Comparison of ENCODE assay signal across 38 cellular contexts in the genomic region with DNA sequence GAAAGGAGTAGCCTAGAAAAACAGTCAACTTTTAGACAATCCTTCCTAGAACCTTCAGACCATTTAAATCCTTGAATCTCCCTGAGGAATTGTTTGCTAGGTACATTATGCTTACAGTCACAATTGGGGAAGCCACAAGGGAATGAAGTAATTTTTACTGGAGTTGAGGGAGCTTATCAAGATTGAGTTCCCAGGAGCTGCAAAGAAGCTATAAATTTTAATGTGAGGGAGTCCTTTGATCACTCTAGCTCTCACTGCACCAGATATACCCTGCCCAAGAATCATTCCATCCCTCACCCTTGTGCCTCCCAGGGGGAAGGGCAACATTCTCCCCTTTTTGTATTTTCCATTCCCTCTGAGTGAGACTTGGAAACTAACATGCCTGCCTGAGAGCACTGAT. TPM values are rescaled to one million over a fixed set of nuclear protein-coding genes. Genes with fewer than 3 reads are reported as not detected.
"Had no signal": no experiment of that assay in that cellular context is flagged by ENCODE, and none has a peak within 500 bp of the region (broad histone marks: within the 10 kb centered on the region; RNA-seq: fewer than 3 reads in every experiment).

No MANE protein-coding gene starts in this region.

- H3K36me3 ChIP-seq: ascending aorta, cardiac muscle cell had no signal

- H3K4me3 ChIP-seq: ascending aorta, cardiac muscle cell had no signal

- H3K36me3 Mint-ChIP-seq: activated CD8-positive, alpha-beta memory T cell treated with anti-CD3 and anti-CD28 coated beads, Interleukin-2, amount 10 ng/mL, durations not matched to agents 7 days and 5 days; activated naive CD8-positive, alpha-beta T cell; activated naive CD8-positive, alpha-beta T cell treated with anti-CD3 and anti-CD28 coated beads, Interleukin-2, amount 10 ng/mL, durations not matched to agents 7 days and 5 days; brain had no signal

- H3K27ac Mint-ChIP-seq: activated B cell treated with CpG ODN at 0.5 μM for 24 hours; activated CD4-positive, alpha-beta memory T cell treated with anti-CD3 and anti-CD28 coated beads, Interleukin-2, amount 10 ng/mL, durations not matched to agents 7 days and 5 days; activated CD4-positive, alpha-beta T cell treated with anti-CD3 and anti-CD28 coated beads for 36 hours; activated CD4-positive, alpha-beta T cell treated with anti-CD3 and anti-CD28 coated beads, Interleukin-2, amount 10 ng/mL, durations not matched to agents 7 days and 5 days; activated CD8-positive, alpha-beta memory T cell treated with anti-CD3 and anti-CD28 coated beads, Interleukin-2, amount 10 ng/mL, durations not matched to agents 7 days and 5 days; activated CD8-positive, alpha-beta T cell treated with anti-CD3 and anti-CD28 coated beads, Interleukin-2, amount 10 ng/mL, durations not matched to agents 7 days and 5 days; activated naive CD4-positive, alpha-beta T cell treated with anti-CD3 and anti-CD28 coated beads for 36 hours; activated naive CD8-positive, alpha-beta T cell; activated naive CD8-positive, alpha-beta T cell treated with anti-CD3 and anti-CD28 coated beads, Interleukin-2, amount 10 ng/mL, durations not matched to agents 7 days and 5 days; activated naive CD8-positive, alpha-beta T cell treated with anti-CD3 and anti-CD28 coated beads, Interleukin-2, amount 50 U/mL, for 24 hours; activated T-cell treated with anti-CD3 and anti-CD28 coated beads, Interleukin-2, amount 50 U/mL, for 24 hours; activated T-helper 2 cell treated with anti-CD3 and anti-CD28 coated beads, Interferon-gamma antibody, Interleukin-2, Interleukin-4, amounts not matched to agents 10 μg/mL and 5 μg/mL and 100 μg/mL, durations not matched to agents 14 hours and 24 hours and 36 hours; brain; T-helper 1 cell treated with Interleukin-12 subunit alpha and Interleukin-12 subunit beta and Interleukin-4 antibody, amounts not matched to agents 30 μg/mL and 1 μg/mL, for 36 hours; T-helper 2 cell treated with Interferon-gamma antibody and Interleukin-4, amounts not matched to agents 5 μg/mL and 100 μg/mL, for 36 hours had no signal

- H3K4me1 Mint-ChIP-seq: activated B cell treated with CpG ODN at 0.5 μM for 24 hours; activated CD4-positive, alpha-beta memory T cell treated with anti-CD3 and anti-CD28 coated beads, Interleukin-2, amount 10 ng/mL, durations not matched to agents 7 days and 5 days; activated CD4-positive, alpha-beta T cell treated with anti-CD3 and anti-CD28 coated beads for 36 hours; activated CD4-positive, alpha-beta T cell treated with anti-CD3 and anti-CD28 coated beads, Interleukin-2, amount 10 ng/mL, durations not matched to agents 7 days and 5 days; activated CD8-positive, alpha-beta memory T cell treated with anti-CD3 and anti-CD28 coated beads, Interleukin-2, amount 10 ng/mL, durations not matched to agents 7 days and 5 days; activated naive CD8-positive, alpha-beta T cell treated with anti-CD3 and anti-CD28 coated beads, Interleukin-2, amount 10 ng/mL, durations not matched to agents 7 days and 5 days; activated naive CD8-positive, alpha-beta T cell treated with anti-CD3 and anti-CD28 coated beads, Interleukin-2, amount 50 U/mL, for 24 hours; brain; central memory CD8-positive, alpha-beta T cell had no signal

- H3K27me3 ChIP-seq: ascending aorta had no signal

- H3K9me3 ChIP-seq: ascending aorta had no signal

- H3K4me1 ChIP-seq: ascending aorta had no signal

- H3K4me3 Mint-ChIP-seq: activated B cell treated with CpG ODN at 0.5 μM for 24 hours; activated CD4-positive, alpha-beta memory T cell treated with anti-CD3 and anti-CD28 coated beads, Interleukin-2, amount 10 ng/mL, durations not matched to agents 7 days and 5 days; activated CD4-positive, alpha-beta T cell treated with anti-CD3 and anti-CD28 coated beads for 36 hours; activated CD4-positive, alpha-beta T cell treated with anti-CD3 and anti-CD28 coated beads, Interleukin-2, amount 10 ng/mL, durations not matched to agents 7 days and 5 days; activated CD8-positive, alpha-beta memory T cell treated with anti-CD3 and anti-CD28 coated beads, Interleukin-2, amount 10 ng/mL, durations not matched to agents 7 days and 5 days; activated CD8-positive, alpha-beta T cell treated with anti-CD3 and anti-CD28 coated beads, Interleukin-2, amount 10 ng/mL, durations not matched to agents 7 days and 5 days; activated naive CD4-positive, alpha-beta T cell treated with anti-CD3 and anti-CD28 coated beads for 36 hours; activated naive CD8-positive, alpha-beta T cell; activated naive CD8-positive, alpha-beta T cell treated with anti-CD3 and anti-CD28 coated beads, Interleukin-2, amount 10 ng/mL, durations not matched to agents 7 days and 5 days; activated naive CD8-positive, alpha-beta T cell treated with anti-CD3 and anti-CD28 coated beads, Interleukin-2, amount 50 U/mL, for 24 hours; activated T-cell treated with anti-CD3 and anti-CD28 coated beads, Interleukin-2, amount 50 U/mL, for 24 hours; brain; central memory CD8-positive, alpha-beta T cell; T-helper 1 cell treated with Interleukin-12 subunit alpha and Interleukin-12 subunit beta and Interleukin-4 antibody, amounts not matched to agents 30 μg/mL and 1 μg/mL, for 36 hours; T-helper 2 cell treated with Interferon-gamma antibody and Interleukin-4, amounts not matched to agents 5 μg/mL and 100 μg/mL, for 36 hours had no signal

- H3K27ac ChIP-seq: ascending aorta, cardiac muscle cell, VCaP had no signal

- H3K9me3 Mint-ChIP-seq: activated B cell treated with CpG ODN at 0.5 μM for 24 hours; activated CD4-positive, alpha-beta memory T cell treated with anti-CD3 and anti-CD28 coated beads, Interleukin-2, amount 10 ng/mL, durations not matched to agents 7 days and 5 days; activated CD4-positive, alpha-beta T cell treated with anti-CD3 and anti-CD28 coated beads, Interleukin-2, amount 10 ng/mL, durations not matched to agents 7 days and 5 days; activated naive CD4-positive, alpha-beta T cell treated with anti-CD3 and anti-CD28 coated beads for 36 hours; activated naive CD8-positive, alpha-beta T cell treated with anti-CD3 and anti-CD28 coated beads, Interleukin-2, amount 10 ng/mL, durations not matched to agents 7 days and 5 days; activated naive CD8-positive, alpha-beta T cell treated with anti-CD3 and anti-CD28 coated beads, Interleukin-2, amount 50 U/mL, for 24 hours; activated T-cell treated with anti-CD3 and anti-CD28 coated beads, Interleukin-2, amount 50 U/mL, for 24 hours; activated T-helper 2 cell treated with anti-CD3 and anti-CD28 coated beads, Interferon-gamma antibody, Interleukin-2, Interleukin-4, amounts not matched to agents 10 μg/mL and 5 μg/mL and 100 μg/mL, durations not matched to agents 14 hours and 24 hours and 36 hours; brain; central memory CD8-positive, alpha-beta T cell; T-helper 1 cell treated with Interleukin-12 subunit alpha and Interleukin-12 subunit beta and Interleukin-4 antibody, amounts not matched to agents 30 μg/mL and 1 μg/mL, for 36 hours; T-helper 2 cell treated with Interferon-gamma antibody and Interleukin-4, amounts not matched to agents 5 μg/mL and 100 μg/mL, for 36 hours had no signal

- FAIRE-seq: bronchial epithelial cell, TTC549 had no signal

- ATAC-seq: activated CD4-positive, alpha-beta T cell treated with anti-CD3 and anti-CD28 coated beads for 36 hours; activated CD4-positive, CD25-positive, alpha-beta regulatory T cell treated with anti-CD3 and anti-CD28 coated beads, Interleukin-2, amount 50 U/mL, for 24 hours; activated CD8-positive, alpha-beta memory T cell treated with anti-CD3 and anti-CD28 coated beads, Interleukin-2, amount 10 ng/mL, durations not matched to agents 7 days and 5 days; activated CD8-positive, alpha-beta T cell treated with anti-CD3 and anti-CD28 coated beads, Interleukin-2, amount 10 ng/mL, durations not matched to agents 7 days and 5 days; activated naive CD8-positive, alpha-beta T cell treated with anti-CD3 and anti-CD28 coated beads, Interleukin-2, amount 50 U/mL, for 24 hours had no signal

- DNase-seq: activated B cell treated with CpG ODN at 0.5 μM for 24 hours; activated CD4-positive, alpha-beta memory T cell treated with anti-CD3 and anti-CD28 coated beads, Interleukin-2, amount 10 ng/mL, durations not matched to agents 7 days and 5 days; activated CD4-positive, alpha-beta T cell treated with anti-CD3 and anti-CD28 coated beads for 1 hour; activated CD4-positive, alpha-beta T cell treated with anti-CD3 and anti-CD28 coated beads for 36 hours; activated CD4-positive, alpha-beta T cell treated with anti-CD3 and anti-CD28 coated beads for 48 hours; activated CD4-positive, alpha-beta T cell treated with anti-CD3 and anti-CD28 coated beads, Interleukin-2, amount 10 ng/mL, durations not matched to agents 7 days and 5 days; activated CD4-positive, alpha-beta T cell treated with anti-CD3 and anti-CD28 coated beads, Interleukin-2, amount 50 U/mL, for 48 hours; activated CD8-positive, alpha-beta memory T cell treated with anti-CD3 and anti-CD28 coated beads for 24 hours; activated CD8-positive, alpha-beta memory T cell treated with anti-CD3 and anti-CD28 coated beads, Interleukin-2, amount 10 ng/mL, durations not matched to agents 7 days and 5 days; activated CD8-positive, alpha-beta memory T cell treated with anti-CD3 and anti-CD28 coated beads, Interleukin-2, amount 50 U/mL, for 48 hours; activated CD8-positive, alpha-beta T cell treated with anti-CD3 and anti-CD28 coated beads, Interleukin-2, amount 10 ng/mL, durations not matched to agents 7 days and 5 days; activated effector memory CD4-positive, alpha-beta T cell treated with Interleukin-2 at 50 U/mL for 16 hours; activated gamma-delta T cell; activated naive CD4-positive, alpha-beta T cell treated with anti-CD3 and anti-CD28 coated beads for 36 hours; activated naive CD4-positive, alpha-beta T cell treated with anti-CD3 and anti-CD28 coated beads, Interleukin-2, amount 50 U/mL, for 16 hours; activated naive CD8-positive, alpha-beta T cell treated with anti-CD3 and anti-CD28 coated beads, Interleukin-2, amount 10 ng/mL, durations not matched to agents 7 days and 5 days; activated naive CD8-positive, alpha-beta T cell treated with anti-CD3 and anti-CD28 coated beads, Interleukin-2, amount 50 U/mL, for 24 hours; activated T-cell treated with anti-CD3 and anti-CD28 coated beads, Interleukin-2, amount 50 U/mL, for 24 hours; activated T-cell treated with anti-CD3 and anti-CD28 coated beads, Interleukin-2, amount 50 U/mL, for 48 hours; amygdala; anterior cingulate cortex; caudate nucleus; cerebellar nuclear complex; T-helper 1 cell; T-helper 2 cell; T-helper 9 cell had no signal

RNA-seq across cellular contexts. Expression of gene ZNF165, which starts 12.3 kb away (rescaled TPM):
- total RNA-seq: ascending aorta had no signal

RNA-seq across cellular contexts. Expression of gene ZSCAN16, which starts 56.3 kb away (rescaled TPM):
- total RNA-seq: ascending aorta had no signal
